In the genomic region with DNA sequence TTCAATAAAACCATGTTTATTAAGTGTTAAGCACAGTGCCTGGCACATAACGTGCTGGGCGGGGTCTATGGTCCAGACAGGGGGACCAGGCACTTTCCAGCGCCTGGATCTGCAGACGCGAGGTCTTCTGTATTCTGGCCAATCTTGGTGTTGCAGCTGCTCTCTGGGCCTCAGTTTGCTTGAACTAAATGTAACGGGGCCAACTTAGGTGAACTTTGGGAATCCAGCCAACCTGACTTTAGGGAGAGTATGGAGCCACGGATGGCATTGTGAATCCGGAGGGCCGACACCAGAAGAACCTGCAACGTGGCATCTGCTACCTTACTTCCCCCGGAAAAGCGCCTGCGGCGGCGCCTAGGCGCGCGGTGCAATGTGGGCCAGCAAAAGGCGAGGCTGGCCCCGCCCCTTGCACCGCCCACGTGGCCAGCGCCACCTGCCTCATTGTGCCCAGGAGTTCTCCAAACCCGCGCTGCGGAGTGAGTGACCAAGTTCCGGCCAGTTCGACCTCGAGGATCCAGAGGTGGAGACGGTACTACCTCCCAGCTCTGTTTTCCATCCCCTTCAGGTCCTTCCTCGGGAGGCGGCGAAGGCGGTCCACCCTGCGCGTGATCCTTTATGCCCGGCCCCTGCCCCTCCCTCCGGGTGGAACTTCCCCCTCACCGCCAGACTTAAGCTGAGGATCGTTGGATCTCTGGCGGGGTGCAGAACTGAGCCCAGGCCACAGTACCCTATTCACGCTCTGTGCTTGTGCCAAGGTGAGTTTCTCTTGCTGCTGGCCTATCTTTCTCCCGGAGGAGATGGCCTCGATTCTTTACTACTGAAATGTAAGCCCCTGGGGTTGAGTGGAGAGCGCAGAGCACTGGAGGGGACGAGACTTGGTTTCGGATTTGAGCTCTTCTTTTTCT, we compare ENCODE assay signal across 1 cellular context.
TF ChIP-seq lines count a peak whose summit lies in the region.

A gene (plus strand): TSS at position 426 of the 905 bp plus-strand sequence. CDS start 10,969 bp downstream, outside the sequence.

TF ChIP-seq in H1, 55 proteins besides CTCF, POLR2A, EP300 and RAD21 (continued from another document):
- TF ChIP-seq BACH1 (IDR thresholded peaks at IDR 0.05; ENCODE audit: low read length) = no peak
